26 cellular contexts compared by ENCODE assay signal in the genomic region with DNA sequence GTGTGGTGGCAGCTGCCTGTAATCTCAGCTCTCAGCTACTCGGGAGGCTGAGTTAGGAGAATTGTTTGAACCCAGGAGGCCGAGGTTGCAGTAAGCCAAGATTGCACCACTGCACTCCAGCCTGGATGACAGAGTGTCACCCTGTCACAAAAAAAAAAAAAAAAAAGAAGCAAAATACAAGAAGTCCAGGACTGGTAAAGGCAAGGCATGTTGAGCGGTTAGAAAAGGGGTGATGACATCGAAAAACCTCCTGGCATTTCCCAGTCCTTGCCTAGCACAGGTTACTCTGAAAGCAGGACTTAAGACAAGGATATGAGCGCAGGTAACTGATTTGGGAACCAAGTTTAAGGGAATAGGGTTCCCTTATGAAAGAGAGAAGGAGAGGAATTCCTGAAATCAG. TPM values are rescaled to one million over a fixed set of nuclear protein-coding genes. Genes with fewer than 3 reads are reported as not detected.
"Had no signal": no experiment of that assay in that cellular context is flagged by ENCODE, and none has a peak within 500 bp of the region (broad histone marks: within the 10 kb centered on the region; RNA-seq: fewer than 3 reads in every experiment).

No MANE protein-coding gene starts in this region.

- H3K27me3 Mint-ChIP-seq: progenitor cell of endocrine pancreas had no signal

- H3K4me3 Mint-ChIP-seq: activated CD4-positive, alpha-beta T cell treated with anti-CD3 and anti-CD28 coated beads, Interleukin-2, amount 10 ng/mL, durations not matched to agents 7 days and 5 days; activated CD8-positive, alpha-beta memory T cell treated with anti-CD3 and anti-CD28 coated beads, Interleukin-2, amount 10 ng/mL, durations not matched to agents 7 days and 5 days; activated CD8-positive, alpha-beta T cell treated with anti-CD3 and anti-CD28 coated beads for 36 hours; activated naive CD4-positive, alpha-beta T cell treated with anti-CD3 and anti-CD28 coated beads, Interleukin-2, amount 10 ng/mL, durations not matched to agents 7 days and 5 days; endodermal cell; natural killer cell treated with Interleukin-12 subunit alpha and Interleukin-12 subunit beta and Interleukin-15 and Interleukin-18, amount 100 ng/mL, for 72 hours had no signal

- DNase-seq: activated CD4-positive, alpha-beta T cell treated with anti-CD3 and anti-CD28 coated beads, Interleukin-2, amount 10 ng/mL, durations not matched to agents 7 days and 5 days; activated CD8-positive, alpha-beta memory T cell treated with anti-CD3 and anti-CD28 coated beads, Interleukin-2, amount 10 ng/mL, durations not matched to agents 7 days and 5 days; activated CD8-positive, alpha-beta T cell treated with anti-CD3 and anti-CD28 coated beads for 36 hours; activated effector memory CD4-positive, alpha-beta T cell treated with anti-CD3 and anti-CD28 coated beads, Interleukin-2, amount 50 U/mL, for 16 hours; activated naive CD4-positive, alpha-beta T cell treated with anti-CD3 and anti-CD28 coated beads, Interleukin-2, amount 10 ng/mL, durations not matched to agents 7 days and 5 days; activated T-cell treated with anti-CD3 and anti-CD28 coated beads for 4 hours; amygdala; cerebellar nuclear complex; endodermal cell; esophagus squamous epithelium; gastrocnemius medialis; hypothalamus; retina; sigmoid colon; stimulated activated CD4-positive, alpha-beta T cell treated with anti-CD3 and anti-CD28 coated beads, Interleukin-15, amount 100 ng/mL, for 24 hours; stimulated activated naive CD4-positive, alpha-beta T cell; testis had no signal

- H3K27me3 ChIP-seq: gastrocnemius medialis, testis, vagina had no signal

- H3K9me3 ChIP-seq: esophagus squamous epithelium, gastrocnemius medialis, sigmoid colon, testis, vagina had no signal

- H3K4me3 ChIP-seq: coronary artery, esophagus squamous epithelium, gastrocnemius medialis, lung, sigmoid colon, smooth muscle cell, testis, vagina had no signal

- H3K27ac ChIP-seq: coronary artery, esophagus squamous epithelium, gastrocnemius medialis, sigmoid colon, testis, vagina had no signal

- H3K36me3 ChIP-seq: esophagus squamous epithelium, gastrocnemius medialis, sigmoid colon, vagina had no signal

- H3K4me1 ChIP-seq: esophagus squamous epithelium, gastrocnemius medialis, sigmoid colon, testis, vagina had no signal

- H3K4me1 Mint-ChIP-seq: activated CD4-positive, alpha-beta T cell treated with anti-CD3 and anti-CD28 coated beads, Interleukin-2, amount 10 ng/mL, durations not matched to agents 7 days and 5 days; activated CD8-positive, alpha-beta memory T cell treated with anti-CD3 and anti-CD28 coated beads, Interleukin-2, amount 10 ng/mL, durations not matched to agents 7 days and 5 days; activated naive CD4-positive, alpha-beta T cell treated with anti-CD3 and anti-CD28 coated beads, Interleukin-2, amount 10 ng/mL, durations not matched to agents 7 days and 5 days; endodermal cell had no signal

- H3K27ac Mint-ChIP-seq: activated CD4-positive, alpha-beta T cell treated with anti-CD3 and anti-CD28 coated beads, Interleukin-2, amount 10 ng/mL, durations not matched to agents 7 days and 5 days; activated CD8-positive, alpha-beta memory T cell treated with anti-CD3 and anti-CD28 coated beads, Interleukin-2, amount 10 ng/mL, durations not matched to agents 7 days and 5 days; activated CD8-positive, alpha-beta T cell treated with anti-CD3 and anti-CD28 coated beads for 36 hours; activated naive CD4-positive, alpha-beta T cell treated with anti-CD3 and anti-CD28 coated beads, Interleukin-2, amount 10 ng/mL, durations not matched to agents 7 days and 5 days; endodermal cell; natural killer cell treated with Interleukin-12 subunit alpha and Interleukin-12 subunit beta and Interleukin-15 and Interleukin-18, amount 100 ng/mL, for 72 hours; progenitor cell of endocrine pancreas had no signal

- ATAC-seq: activated CD4-positive, CD25-positive, alpha-beta regulatory T cell treated with anti-CD3 and anti-CD28 coated beads, Interleukin-2, amount 50 U/mL, for 24 hours; activated CD8-positive, alpha-beta memory T cell treated with anti-CD3 and anti-CD28 coated beads, Interleukin-2, amount 10 ng/mL, durations not matched to agents 7 days and 5 days; activated CD8-positive, alpha-beta T cell treated with anti-CD3 and anti-CD28 coated beads for 36 hours; gastrocnemius medialis; natural killer cell treated with Interleukin-12 subunit alpha and Interleukin-12 subunit beta and Interleukin-15 and Interleukin-18, amount 100 ng/mL, for 72 hours had no signal

- H3K9me3 Mint-ChIP-seq: activated CD4-positive, alpha-beta T cell treated with anti-CD3 and anti-CD28 coated beads, Interleukin-2, amount 10 ng/mL, durations not matched to agents 7 days and 5 days; activated CD8-positive, alpha-beta T cell treated with anti-CD3 and anti-CD28 coated beads for 36 hours; activated naive CD4-positive, alpha-beta T cell treated with anti-CD3 and anti-CD28 coated beads, Interleukin-2, amount 10 ng/mL, durations not matched to agents 7 days and 5 days; natural killer cell treated with Interleukin-12 subunit alpha and Interleukin-12 subunit beta and Interleukin-15 and Interleukin-18, amount 100 ng/mL, for 72 hours had no signal

- H3K4me2 ChIP-seq: smooth muscle cell had no signal

RNA-seq across cellular contexts. Expression of a gene that starts 2.5 kb away (rescaled TPM):
- total RNA-seq: activated CD4-positive, alpha-beta T cell treated with anti-CD3 and anti-CD28 coated beads, Interleukin-2, amount 10 ng/mL, durations not matched to agents 7 days and 5 days; activated CD8-positive, alpha-beta memory T cell treated with anti-CD3 and anti-CD28 coated beads, Interleukin-2, amount 10 ng/mL, durations not matched to agents 7 days and 5 days; activated CD8-positive, alpha-beta T cell treated with anti-CD3 and anti-CD28 coated beads for 36 hours; bronchial epithelial cell; endodermal cell; natural killer cell treated with Interleukin-12 subunit alpha and Interleukin-12 subunit beta and Interleukin-15 and Interleukin-18, amount 100 ng/mL, for 72 hours; osteocyte; progenitor cell of endocrine pancreas; smooth muscle cell had no signal
- polyA plus RNA-seq: smooth muscle cell had no signal

RNA-seq across cellular contexts. Expression of a gene that starts 30.0 kb away (rescaled TPM):
- total RNA-seq: activated CD4-positive, alpha-beta T cell treated with anti-CD3 and anti-CD28 coated beads, Interleukin-2, amount 10 ng/mL, durations not matched to agents 7 days and 5 days; bronchial epithelial cell; endodermal cell; osteocyte; progenitor cell of endocrine pancreas; smooth muscle cell had no signal
- polyA plus RNA-seq: smooth muscle cell had no signal
